14 cellular contexts compared by ENCODE assay signal in genomic region chr11:94837317-94837716, GRCh38.
"Had no signal": no experiment of that assay in that cellular context is flagged by ENCODE, and none has a peak within 500 bp of the region (broad histone marks: within the 10 kb centered on the region; RNA-seq: fewer than 3 reads in every experiment).

No MANE protein-coding gene starts in this region.

- H3K4me1 Mint-ChIP-seq: activated CD4-positive, alpha-beta T cell treated with anti-CD3 and anti-CD28 coated beads, Interleukin-2, amount 10 ng/mL, durations not matched to agents 24 days and 14 days; stimulated activated naive CD8-positive, alpha-beta T cell treated with anti-CD3 and anti-CD28 coated beads, Interleukin-15, amount 100 ng/mL, for 72 hours had no signal

- H3K27me3 Mint-ChIP-seq: dendritic cell treated with granulocyte-macrophage colony-stimulating factor and Interleukin-4, amounts not matched to agents 40 ng/mL and 50 ng/mL, for 4 days; stimulated activated naive CD8-positive, alpha-beta T cell treated with anti-CD3 and anti-CD28 coated beads, Interleukin-15, amount 100 ng/mL, for 72 hours had no signal

- H3K4me3 ChIP-seq: hepatocyte, lower lobe of right lung, thoracic aorta had no signal

- H3K36me3 ChIP-seq: thoracic aorta had no signal

- H3K9me3 ChIP-seq: lower lobe of right lung, thoracic aorta had no signal

- H3K9me3 Mint-ChIP-seq: activated CD4-positive, alpha-beta T cell treated with anti-CD3 and anti-CD28 coated beads, Interleukin-2, amount 10 ng/mL, durations not matched to agents 24 days and 14 days; activated T-helper 1 cell treated with anti-CD3 and anti-CD28 coated beads, Interleukin-12 subunit alpha, Interleukin-12 subunit beta, Interleukin-2, Interleukin-4 antibody, amounts not matched to agents 30 ng/mL and 10 ng/mL and 1 ng/mL, durations not matched to agents 14 hours and 24 hours and 36 hours; dendritic cell treated with granulocyte-macrophage colony-stimulating factor and Interleukin-4, amounts not matched to agents 40 ng/mL and 50 ng/mL, for 4 days; stimulated activated naive CD8-positive, alpha-beta T cell treated with anti-CD3 and anti-CD28 coated beads, Interleukin-15, amount 100 ng/mL, for 72 hours had no signal

- DNase-seq: activated CD4-positive, alpha-beta T cell treated with anti-CD3 and anti-CD28 coated beads, Interleukin-2, amount 10 ng/mL, durations not matched to agents 24 days and 14 days; activated CD4-positive, CD25-positive, alpha-beta regulatory T cell; activated CD8-positive, alpha-beta memory T cell treated with anti-CD3 and anti-CD28 coated beads for 24 hours; activated naive CD4-positive, alpha-beta T cell; anterior cingulate cortex; effector memory CD4-positive, alpha-beta T cell; lower lobe of right lung; stimulated activated CD4-positive, alpha-beta T cell treated with anti-CD3 and anti-CD28 coated beads, Interleukin-1b, Interleukin-23, amount 100 ng/mL, for 48 hours; stimulated activated naive CD8-positive, alpha-beta T cell treated with anti-CD3 and anti-CD28 coated beads, Interleukin-15, amount 100 ng/mL, for 72 hours; T-helper 2 cell had no signal

- H3K4me3 Mint-ChIP-seq: activated CD4-positive, alpha-beta T cell treated with anti-CD3 and anti-CD28 coated beads, Interleukin-2, amount 10 ng/mL, durations not matched to agents 24 days and 14 days; activated T-helper 1 cell treated with anti-CD3 and anti-CD28 coated beads, Interleukin-12 subunit alpha, Interleukin-12 subunit beta, Interleukin-2, Interleukin-4 antibody, amounts not matched to agents 30 ng/mL and 10 ng/mL and 1 ng/mL, durations not matched to agents 14 hours and 24 hours and 36 hours; dendritic cell treated with granulocyte-macrophage colony-stimulating factor and Interleukin-4, amounts not matched to agents 40 ng/mL and 50 ng/mL, for 4 days; stimulated activated naive CD8-positive, alpha-beta T cell treated with anti-CD3 and anti-CD28 coated beads, Interleukin-15, amount 100 ng/mL, for 72 hours had no signal

- H3K27me3 ChIP-seq: hepatocyte had no signal

- ATAC-seq: lower lobe of right lung; stimulated activated naive CD8-positive, alpha-beta T cell treated with anti-CD3 and anti-CD28 coated beads, Interleukin-15, amount 100 ng/mL, for 72 hours had no signal

- H3K27ac Mint-ChIP-seq: activated CD4-positive, alpha-beta T cell treated with anti-CD3 and anti-CD28 coated beads, Interleukin-2, amount 10 ng/mL, durations not matched to agents 24 days and 14 days; activated T-helper 1 cell treated with anti-CD3 and anti-CD28 coated beads, Interleukin-12 subunit alpha, Interleukin-12 subunit beta, Interleukin-2, Interleukin-4 antibody, amounts not matched to agents 30 ng/mL and 10 ng/mL and 1 ng/mL, durations not matched to agents 14 hours and 24 hours and 36 hours; dendritic cell treated with granulocyte-macrophage colony-stimulating factor and Interleukin-4, amounts not matched to agents 40 ng/mL and 50 ng/mL, for 4 days; stimulated activated naive CD8-positive, alpha-beta T cell treated with anti-CD3 and anti-CD28 coated beads, Interleukin-15, amount 100 ng/mL, for 72 hours had no signal

- H3K27ac ChIP-seq: hepatocyte, lower lobe of right lung, thoracic aorta had no signal
